In genomic region chr15:70526221-70526973, GRCh38 we compare ENCODE assay signal across 8 cellular contexts.
A peak's percentile ranks its signal among the peaks of the same experiment; 100 is the strongest.
DNase-seq lines count a peak whose midpoint lies in the region; ATAC-seq and TF ChIP-seq lines count a peak whose summit lies in the region.

No MANE protein-coding gene starts in this region.

- H3K36me3 Mint-ChIP-seq in activated CD8-positive, alpha-beta T cell treated with anti-CD3 and anti-CD28 coated beads for 36 hours (ENCODE audit: low read depth): peaks cover 2% of the 10 kb centered on the region
- H3K36me3 Mint-ChIP-seq in mesothelial cell of epicardium: no peaks in the 10 kb centered on the region
- H3K36me3 Mint-ChIP-seq in activated CD4-positive, alpha-beta T cell treated with anti-CD3 and anti-CD28 coated beads, Interleukin-2, amount 10 ng/mL, durations not matched to agents 7 days and 5 days (ENCODE audit: low read depth): peaks cover 13% of the 10 kb centered on the region

- H3K4me1 ChIP-seq in right cardiac atrium (ENCODE audit: control insufficient read depth, insufficient read depth, low read length): no peaks in the 10 kb centered on the region

- peak; percentile 37 for DNase-seq in GM10248 (ENCODE audit: extremely low spot score)
- peak; percentile 44 for DNase-seq in NCI-H1694 treated with DMSO at 0.1 percent for 48 hours (lab: John Stamatoyannopoulos, UW)
- peak; percentile 60 for DNase-seq in activated CD8-positive, alpha-beta T cell treated with anti-CD3 and anti-CD28 coated beads for 36 hours
- DNase-seq in mesothelial cell of epicardium (ENCODE audit: low spot score in 2 of 2, unreplicated experiment in 2 of 2): peak in 1 of 2 experiments; percentile 49
- no peak for DNase-seq in activated CD4-positive, alpha-beta T cell treated with anti-CD3 and anti-CD28 coated beads, Interleukin-2, amount 10 ng/mL, durations not matched to agents 7 days and 5 days
- DNase-seq in right cardiac atrium: no peak
- DNase-seq in GM19240 (ENCODE audit: insufficient read length, low spot score): no peak

- TF ChIP-seq CTCF in GM10248 (IDR thresholded peaks at IDR 0.05; ENCODE audit: control extremely low read depth, extremely low read depth, low read depth, missing control alignments) (no peak), mesothelial cell of epicardium (IDR thresholded peaks at IDR 0.05; ENCODE audit: unreplicated experiment) (no peak)
- no peak for TF ChIP-seq CTCF in activated CD8-positive, alpha-beta T cell treated with anti-CD3 and anti-CD28 coated beads for 36 hours (IDR thresholded peaks at IDR 0.05)

- no peaks in the 10 kb centered on the region for H3K9me3 ChIP-seq in right cardiac atrium (ENCODE audit: control insufficient read depth, low read length)

- CTCF ChIA-PET in GM10248 (lab: Yijun Ruan, JAX): interaction anchor here (0.8 to 2.7 kb wide), 5 partner anchors 10 to 38 kb away, joined by 3 to 11 read pairs (median 5); no protein-coding TSS in a partner anchor
- CTCF ChIA-PET in activated CD8-positive, alpha-beta T cell treated with anti-CD3 and anti-CD28 coated beads for 36 hours (lab: Charles Lee): interaction anchor here (0.9 to 2.4 kb wide), 5 partner anchors 13 to 59 kb away, joined by 3 to 6 read pairs (median 3); no protein-coding TSS in a partner anchor
- CTCF ChIA-PET in activated CD4-positive, alpha-beta T cell treated with anti-CD3 and anti-CD28 coated beads, Interleukin-2, amount 10 ng/mL, durations not matched to agents 7 days and 5 days (lab: Charles Lee): interaction anchor here (1.2 to 2.5 kb wide), 2 partner anchors 11 to 17 kb away, joined by 4 to 10 read pairs; no protein-coding TSS in a partner anchor

- ATAC-seq in activated CD8-positive, alpha-beta T cell treated with anti-CD3 and anti-CD28 coated beads for 36 hours: peak; percentile 19
- ATAC-seq in HG02798 (IDR thresholded peaks at IDR 0.05; ENCODE audit: poor library complexity, unreplicated experiment) (no peak), right cardiac atrium (no peak)

- H3K4me3 ChIP-seq in right cardiac atrium (ENCODE audit: low read length): no peak overlapping the region

- H3K4me3 Mint-ChIP-seq in activated CD8-positive, alpha-beta T cell treated with anti-CD3 and anti-CD28 coated beads for 36 hours: no peak overlapping the region
- H3K4me3 Mint-ChIP-seq in mesothelial cell of epicardium: peak overlapping the region; percentile 2
- no peak overlapping the region for H3K4me3 Mint-ChIP-seq in activated CD4-positive, alpha-beta T cell treated with anti-CD3 and anti-CD28 coated beads, Interleukin-2, amount 10 ng/mL, durations not matched to agents 7 days and 5 days

- POLR2A ChIA-PET in GM10248 (lab: Yijun Ruan, JAX): no interaction called here
- POLR2A ChIA-PET in activated CD8-positive, alpha-beta T cell treated with anti-CD3 and anti-CD28 coated beads for 36 hours (lab: Charles Lee): interaction anchor here (0.8 to 1.0 kb wide), 3 partner anchors 14 to 438 kb away, joined by 3 read pairs; no protein-coding TSS in a partner anchor
- POLR2A ChIA-PET in activated CD4-positive, alpha-beta T cell treated with anti-CD3 and anti-CD28 coated beads, Interleukin-2, amount 10 ng/mL, durations not matched to agents 7 days and 5 days (lab: Charles Lee): interaction anchor here (0.7 kb wide), 1 partner anchor 12 kb away, joined by 4 read pairs; no protein-coding TSS in a partner anchor

- peaks cover 53% of the 10 kb centered on the region for H3K4me1 Mint-ChIP-seq in activated CD8-positive, alpha-beta T cell treated with anti-CD3 and anti-CD28 coated beads for 36 hours (ENCODE audit: low read depth)
- peaks cover 42% of the 10 kb centered on the region for H3K4me1 Mint-ChIP-seq in mesothelial cell of epicardium
- peaks cover 48% of the 10 kb centered on the region for H3K4me1 Mint-ChIP-seq in activated CD4-positive, alpha-beta T cell treated with anti-CD3 and anti-CD28 coated beads, Interleukin-2, amount 10 ng/mL, durations not matched to agents 7 days and 5 days

- intact Hi-C loops in activated CD8-positive, alpha-beta T cell treated with anti-CD3 and anti-CD28 coated beads for 36 hours (cut with micrococcal nuclease): no loop called here
- intact Hi-C loops in right cardiac atrium (cut with DNase I): no loop called here

- H3K27me3 ChIP-seq in right cardiac atrium (ENCODE audit: control insufficient read depth, insufficient read depth): no peaks in the 10 kb centered on the region

- H3K27ac Mint-ChIP-seq in activated CD8-positive, alpha-beta T cell treated with anti-CD3 and anti-CD28 coated beads for 36 hours: no peak overlapping the region
- H3K27ac Mint-ChIP-seq in mesothelial cell of epicardium: peak overlapping the region; percentile 68
- no peak overlapping the region for H3K27ac Mint-ChIP-seq in activated CD4-positive, alpha-beta T cell treated with anti-CD3 and anti-CD28 coated beads, Interleukin-2, amount 10 ng/mL, durations not matched to agents 7 days and 5 days

- WGBS in right cardiac atrium: 63% methylated on average over 12 of the region's 12 CpGs

- H3K27me3 Mint-ChIP-seq in activated CD8-positive, alpha-beta T cell treated with anti-CD3 and anti-CD28 coated beads for 36 hours: no peaks in the 10 kb centered on the region
- peaks cover 49% of the 10 kb centered on the region for H3K27me3 Mint-ChIP-seq in mesothelial cell of epicardium (ENCODE audit: low read depth)
- no peaks in the 10 kb centered on the region for H3K27me3 Mint-ChIP-seq in activated CD4-positive, alpha-beta T cell treated with anti-CD3 and anti-CD28 coated beads, Interleukin-2, amount 10 ng/mL, durations not matched to agents 7 days and 5 days

- no peak overlapping the region for H3K27ac ChIP-seq in right cardiac atrium (ENCODE audit: low read length)

- H3K9me3 Mint-ChIP-seq in activated CD8-positive, alpha-beta T cell treated with anti-CD3 and anti-CD28 coated beads for 36 hours: peaks cover 3% of the 10 kb centered on the region
- H3K9me3 Mint-ChIP-seq in mesothelial cell of epicardium: no peaks in the 10 kb centered on the region
- H3K9me3 Mint-ChIP-seq in activated CD4-positive, alpha-beta T cell treated with anti-CD3 and anti-CD28 coated beads, Interleukin-2, amount 10 ng/mL, durations not matched to agents 7 days and 5 days: peaks cover 6% of the 10 kb centered on the region

Comparison
In these comparisons a context has a peak if more than half of its experiments do, and no peak if none do; other contexts are left out.
1. DNase-seq: peak in GM10248 (single experiment), NCI-H1694 treated with DMSO at 0.1 percent for 48 hours (single experiment) and activated CD8-positive, alpha-beta T cell treated with anti-CD3 and anti-CD28 coated beads for 36 hours (single experiment); none in activated CD4-positive, alpha-beta T cell treated with anti-CD3 and anti-CD28 coated beads, Interleukin-2, amount 10 ng/mL, durations not matched to agents 7 days and 5 days (single experiment), right cardiac atrium (0 of 3) and GM19240 (single experiment).